18 cellular contexts compared by ENCODE assay signal in genomic region chr5:1546556-1546955, GRCh38. TPM values are rescaled to one million over a fixed set of nuclear protein-coding genes. Genes with fewer than 3 reads are reported as not detected.
DNase-seq lines count a peak whose midpoint lies in the region; ATAC-seq and TF ChIP-seq lines count a peak whose summit lies in the region.
"Had no signal": no experiment of that assay in that cellular context is flagged by ENCODE, and none has a peak within 500 bp of the region (broad histone marks: within the 10 kb centered on the region; RNA-seq: fewer than 3 reads in every experiment).

No MANE protein-coding gene starts in this region.

- H3K4me3 Mint-ChIP-seq in activated naive CD4-positive, alpha-beta T cell treated with anti-CD3 and anti-CD28 coated beads, Interleukin-2, amount 10 ng/mL, durations not matched to agents 7 days and 5 days: no peak overlapping the region
- H3K4me3 Mint-ChIP-seq in activated naive CD4-positive, alpha-beta T cell treated with anti-CD3 and anti-CD28 coated beads for 36 hours: no peak overlapping the region
- no peak overlapping the region for H3K4me3 Mint-ChIP-seq in naive thymus-derived CD4-positive, alpha-beta T cell
- H3K4me3 Mint-ChIP-seq: activated T-cell treated with anti-CD3 and anti-CD28 coated beads, Interleukin-2, amount 50 U/mL, for 24 hours; stimulated activated naive CD8-positive, alpha-beta T cell treated with anti-CD3 and anti-CD28 coated beads, Interleukin-15, amount 100 ng/mL, for 72 hours had no signal

- TF ChIP-seq POLR2A in esophagus muscularis mucosa (IDR thresholded peaks at IDR 0.05; ENCODE audit: low read depth): no peak

- no peaks in the 10 kb centered on the region for H3K27me3 ChIP-seq in colonic mucosa
- H3K27me3 ChIP-seq in lower lobe of right lung (ENCODE audit: low read depth): no peaks in the 10 kb centered on the region
- H3K27me3 ChIP-seq in naive thymus-derived CD4-positive, alpha-beta T cell (ENCODE audit: control insufficient read depth in 2 of 2, insufficient read depth in 2 of 2, low read length in 2 of 2): no peaks in the 10 kb centered on the region
- peaks cover 0 to 12% (median 0%) of the 10 kb centered on the region in 4 donors for H3K27me3 ChIP-seq in esophagus muscularis mucosa
- H3K27me3 ChIP-seq: heart left ventricle had no signal

- H3K27ac ChIP-seq in colonic mucosa (no peak overlapping the region), lower lobe of right lung (peak overlapping the region; percentile 81), esophagus muscularis mucosa (replicated peaks in 1 of 4) (no peak overlapping the region)
- no peak overlapping the region for H3K27ac ChIP-seq in naive thymus-derived CD4-positive, alpha-beta T cell (ENCODE audit: low read depth, low read length)
- H3K27ac ChIP-seq: heart left ventricle, VCaP had no signal

- WGBS in esophagus muscularis mucosa: 89% methylated on average over 17 of the region's 18 CpGs

- intact Hi-C loops in activated naive CD4-positive, alpha-beta T cell treated with anti-CD3 and anti-CD28 coated beads for 36 hours (cut with micrococcal nuclease): no loop called here
- intact Hi-C loops in colonic mucosa (cut with DNase I): no loop called here
- intact Hi-C loops in lower lobe of right lung (cut with DNase I): no loop called here
- intact Hi-C loops in naive thymus-derived CD4-positive, alpha-beta T cell (cut with micrococcal nuclease): no loop called here
- intact Hi-C loops in esophagus muscularis mucosa (cut with DNase I): no loop called here

- H3K4me3 ChIP-seq in colonic mucosa: no peak overlapping the region
- H3K4me3 ChIP-seq in lower lobe of right lung: no peak overlapping the region
- no peak overlapping the region for H3K4me3 ChIP-seq in naive thymus-derived CD4-positive, alpha-beta T cell (ENCODE audit: low read length)
- H3K4me3 ChIP-seq in esophagus muscularis mucosa: no peak overlapping the region
- H3K4me3 ChIP-seq: heart left ventricle had no signal

- CTCF ChIA-PET in activated naive CD4-positive, alpha-beta T cell treated with anti-CD3 and anti-CD28 coated beads, Interleukin-2, amount 10 ng/mL, durations not matched to agents 7 days and 5 days (lab: Charles Lee): no interaction called here
- CTCF ChIA-PET in activated naive CD4-positive, alpha-beta T cell treated with anti-CD3 and anti-CD28 coated beads for 36 hours (lab: Charles Lee): no interaction called here
- CTCF ChIA-PET in naive thymus-derived CD4-positive, alpha-beta T cell (lab: Charles Lee): no interaction called here

- no peak overlapping the region for H3K9ac ChIP-seq in colonic mucosa (ENCODE audit: low read depth in 2 of 2, low read length in 2 of 2)
- H3K9ac ChIP-seq: SK-N-SH had no signal

- H3K9me3 Mint-ChIP-seq in activated naive CD4-positive, alpha-beta T cell treated with anti-CD3 and anti-CD28 coated beads, Interleukin-2, amount 10 ng/mL, durations not matched to agents 7 days and 5 days: no peaks in the 10 kb centered on the region
- no peaks in the 10 kb centered on the region for H3K9me3 Mint-ChIP-seq in activated naive CD4-positive, alpha-beta T cell treated with anti-CD3 and anti-CD28 coated beads for 36 hours
- peaks cover 0 to 1% (median 0%) of the 10 kb centered on the region in 11 donors for H3K9me3 Mint-ChIP-seq in naive thymus-derived CD4-positive, alpha-beta T cell
- H3K9me3 Mint-ChIP-seq: activated T-cell treated with anti-CD3 and anti-CD28 coated beads, Interleukin-2, amount 50 U/mL, for 24 hours; stimulated activated naive CD8-positive, alpha-beta T cell treated with anti-CD3 and anti-CD28 coated beads, Interleukin-15, amount 100 ng/mL, for 72 hours had no signal

- H3K27me3 Mint-ChIP-seq in activated naive CD4-positive, alpha-beta T cell treated with anti-CD3 and anti-CD28 coated beads, Interleukin-2, amount 10 ng/mL, durations not matched to agents 7 days and 5 days: peaks cover 2% of the 10 kb centered on the region
- H3K27me3 Mint-ChIP-seq in activated naive CD4-positive, alpha-beta T cell treated with anti-CD3 and anti-CD28 coated beads for 36 hours (ENCODE audit: low read depth): no peaks in the 10 kb centered on the region
- peaks cover 0 to 6% (median 0%) of the 10 kb centered on the region in 5 donors for H3K27me3 Mint-ChIP-seq in naive thymus-derived CD4-positive, alpha-beta T cell
- H3K27me3 Mint-ChIP-seq: activated T-cell treated with anti-CD3 and anti-CD28 coated beads, Interleukin-2, amount 50 U/mL, for 24 hours; stimulated activated naive CD8-positive, alpha-beta T cell treated with anti-CD3 and anti-CD28 coated beads, Interleukin-15, amount 100 ng/mL, for 72 hours had no signal

- H3K9me3 ChIP-seq in colonic mucosa: no peaks in the 10 kb centered on the region
- H3K9me3 ChIP-seq in lower lobe of right lung: no peaks in the 10 kb centered on the region
- H3K9me3 ChIP-seq in naive thymus-derived CD4-positive, alpha-beta T cell (ENCODE audit: control insufficient read depth in 2 of 3, low read length in 3 of 3): no peaks in the 10 kb centered on the region
- H3K9me3 ChIP-seq in esophagus muscularis mucosa: no peaks in the 10 kb centered on the region
- H3K9me3 ChIP-seq: heart left ventricle, SK-N-SH had no signal

- no peak overlapping the region for H3K27ac Mint-ChIP-seq in activated naive CD4-positive, alpha-beta T cell treated with anti-CD3 and anti-CD28 coated beads, Interleukin-2, amount 10 ng/mL, durations not matched to agents 7 days and 5 days
- H3K27ac Mint-ChIP-seq in activated naive CD4-positive, alpha-beta T cell treated with anti-CD3 and anti-CD28 coated beads for 36 hours: no peak overlapping the region
- no peak overlapping the region for H3K27ac Mint-ChIP-seq in naive thymus-derived CD4-positive, alpha-beta T cell
- H3K27ac Mint-ChIP-seq: activated T-cell treated with anti-CD3 and anti-CD28 coated beads, Interleukin-2, amount 50 U/mL, for 24 hours; stimulated activated naive CD8-positive, alpha-beta T cell treated with anti-CD3 and anti-CD28 coated beads, Interleukin-15, amount 100 ng/mL, for 72 hours had no signal

- no peaks in the 10 kb centered on the region for H3K36me3 ChIP-seq in colonic mucosa
- no peaks in the 10 kb centered on the region for H3K36me3 ChIP-seq in lower lobe of right lung
- H3K36me3 ChIP-seq in naive thymus-derived CD4-positive, alpha-beta T cell (ENCODE audit: control insufficient read depth in 2 of 3, insufficient read depth in 3 of 3, low read length in 3 of 3): no peaks in the 10 kb centered on the region
- H3K36me3 ChIP-seq in esophagus muscularis mucosa: no peaks in the 10 kb centered on the region
- H3K36me3 ChIP-seq: heart left ventricle had no signal

- TF ChIP-seq CTCF in colonic mucosa (IDR thresholded peaks at IDR 0.05) (no peak), lower lobe of right lung (IDR thresholded peaks at IDR 0.05) (no peak), esophagus muscularis mucosa (IDR thresholded peaks at IDR 0.05) (no peak)

- POLR2A ChIA-PET in naive thymus-derived CD4-positive, alpha-beta T cell (lab: Charles Lee): no interaction called here

- no peaks in the 10 kb centered on the region for H3K4me1 Mint-ChIP-seq in activated naive CD4-positive, alpha-beta T cell treated with anti-CD3 and anti-CD28 coated beads, Interleukin-2, amount 10 ng/mL, durations not matched to agents 7 days and 5 days
- no peaks in the 10 kb centered on the region for H3K4me1 Mint-ChIP-seq in activated naive CD4-positive, alpha-beta T cell treated with anti-CD3 and anti-CD28 coated beads for 36 hours (ENCODE audit: low read depth)
- H3K4me1 Mint-ChIP-seq in naive thymus-derived CD4-positive, alpha-beta T cell: peaks cover 0 to 11% (median 5%) of the 10 kb centered on the region in 7 donors
- H3K4me1 Mint-ChIP-seq: stimulated activated naive CD8-positive, alpha-beta T cell treated with anti-CD3 and anti-CD28 coated beads, Interleukin-15, amount 100 ng/mL, for 72 hours had no signal

- no peak for TF ChIP-seq EP300 in esophagus muscularis mucosa (IDR thresholded peaks at IDR 0.05)

- DNase-seq in activated naive CD4-positive, alpha-beta T cell treated with anti-CD3 and anti-CD28 coated beads, Interleukin-2, amount 10 ng/mL, durations not matched to agents 7 days and 5 days: peak; percentile 15
- DNase-seq in activated naive CD4-positive, alpha-beta T cell treated with anti-CD3 and anti-CD28 coated beads for 36 hours: no peak
- DNase-seq in colonic mucosa: peak; percentile 16
- DNase-seq in lower lobe of right lung: peak; percentile 55
- peak; percentile 32 for DNase-seq in ureter (ENCODE audit: low spot score)
- no peak for DNase-seq in naive thymus-derived CD4-positive, alpha-beta T cell
- DNase-seq in esophagus muscularis mucosa (ENCODE audit: extremely low spot score): no peak
- DNase-seq in superior temporal gyrus (ENCODE audit: extremely low spot score): no peak
- DNase-seq: activated naive CD4-positive, alpha-beta T cell treated with Interleukin-2 at 50 U/mL for 16 hours; activated T-cell treated with anti-CD3 and anti-CD28 coated beads, Interleukin-2, amount 50 U/mL, for 24 hours; C1 segment of cervical spinal cord; MM.1S; SK-N-SH; stimulated activated CD4-positive, alpha-beta T cell treated with anti-CD3 and anti-CD28 coated beads, Interleukin-12 subunit alpha, Interleukin-12 subunit beta, amount 100 ng/mL, for 4 hours; stimulated activated CD4-positive, alpha-beta T cell treated with anti-CD3 and anti-CD28 coated beads, Interleukin-4, amount 100 ng/mL, for 4 hours; stimulated activated naive CD8-positive, alpha-beta T cell treated with anti-CD3 and anti-CD28 coated beads, Interleukin-15, amount 100 ng/mL, for 72 hours had no signal

- peak; percentile 27 to 33 for ATAC-seq in lower lobe of right lung
- no peak for ATAC-seq in naive thymus-derived CD4-positive, alpha-beta T cell
- ATAC-seq: heart left ventricle; stimulated activated naive CD8-positive, alpha-beta T cell treated with anti-CD3 and anti-CD28 coated beads, Interleukin-15, amount 100 ng/mL, for 72 hours had no signal

- H3K36me3 Mint-ChIP-seq in activated naive CD4-positive, alpha-beta T cell treated with anti-CD3 and anti-CD28 coated beads, Interleukin-2, amount 10 ng/mL, durations not matched to agents 7 days and 5 days: no peaks in the 10 kb centered on the region
- no peaks in the 10 kb centered on the region for H3K36me3 Mint-ChIP-seq in activated naive CD4-positive, alpha-beta T cell treated with anti-CD3 and anti-CD28 coated beads for 36 hours (ENCODE audit: low read depth)
- no peaks in the 10 kb centered on the region for H3K36me3 Mint-ChIP-seq in naive thymus-derived CD4-positive, alpha-beta T cell

- H3K4me1 ChIP-seq in colonic mucosa (no peaks in the 10 kb centered on the region), lower lobe of right lung (peaks cover 37% of the 10 kb centered on the region), esophagus muscularis mucosa (peaks cover 13 to 22% (median 19%) of the 10 kb centered on the region in 4 donors)
- no peaks in the 10 kb centered on the region for H3K4me1 ChIP-seq in naive thymus-derived CD4-positive, alpha-beta T cell (ENCODE audit: control insufficient read depth in 2 of 2, insufficient read depth in 2 of 2, low read length in 2 of 2)

RNA-seq across cellular contexts. Expression of gene LPCAT1, which starts 22.8 kb away (rescaled TPM):
- total RNA-seq in activated naive CD4-positive, alpha-beta T cell treated with anti-CD3 and anti-CD28 coated beads for 36 hours: 10 to 100 TPM; 31.2 to 34.1 TPM
- total RNA-seq in colonic mucosa (10 to 100 TPM; 17.1 to 27.3 TPM), lower lobe of right lung (475 TPM), ureter (48.0 TPM), esophagus muscularis mucosa (10 to 100 TPM; 22.5 to 51.7 (median 35.0) TPM)
- total RNA-seq in naive thymus-derived CD4-positive, alpha-beta T cell: 10 to 100 TPM; 29.4 to 89.4 (median 49.7) TPM
- 10 to 100 TPM in 1 of 2 donors, 1 to 10 TPM in 1; 9.9 to 23.5 TPM for polyA plus RNA-seq in naive thymus-derived CD4-positive, alpha-beta T cell

Comparison
In these comparisons a context has a peak if more than half of its experiments do, and no peak if none do; other contexts are left out.
1. DNase-seq: peak in activated naive CD4-positive, alpha-beta T cell treated with anti-CD3 and anti-CD28 coated beads, Interleukin-2, amount 10 ng/mL, durations not matched to agents 7 days and 5 days (single experiment), colonic mucosa (single experiment), lower lobe of right lung (single experiment) and ureter (single experiment); none in activated naive CD4-positive, alpha-beta T cell treated with anti-CD3 and anti-CD28 coated beads for 36 hours (single experiment), naive thymus-derived CD4-positive, alpha-beta T cell (0 of 9), esophagus muscularis mucosa (single experiment) and superior temporal gyrus (single experiment).